Comparison of ENCODE assay signal across 9 cellular contexts in the genomic region with DNA sequence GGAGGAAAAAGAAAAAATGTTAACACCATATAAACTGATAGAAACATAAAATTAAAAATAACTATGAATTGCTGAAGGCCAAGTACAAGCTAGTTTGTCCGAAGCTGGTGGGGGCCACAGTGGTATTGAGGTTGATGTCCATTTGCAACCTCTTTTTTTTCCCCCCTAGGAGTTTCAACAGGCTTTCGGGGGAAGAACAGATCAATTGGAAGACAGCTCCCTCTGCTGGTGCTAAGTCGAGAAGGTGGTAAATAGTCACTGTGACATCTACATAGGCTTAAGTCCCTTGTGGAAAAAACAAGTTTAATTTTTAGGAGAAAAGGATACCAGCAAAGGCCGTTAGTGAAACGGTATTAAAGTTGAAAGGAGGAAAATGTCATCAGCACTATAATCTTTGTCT.
A peak's percentile ranks its signal among the peaks of the same experiment; 100 is the strongest.
DNase-seq lines count a peak whose midpoint lies in the region; ATAC-seq and TF ChIP-seq lines count a peak whose summit lies in the region.
"Had no signal": no experiment of that assay in that cellular context is flagged by ENCODE, and none has a peak within 500 bp of the region (broad histone marks: within the 10 kb centered on the region; RNA-seq: fewer than 3 reads in every experiment).

No MANE protein-coding gene starts in this region.

- TF ChIP-seq POLR2A in testis (IDR thresholded peaks at IDR 0.05) = no peak

- peak; percentile 59 for ATAC-seq in GM18868 (IDR thresholded peaks at IDR 0.05; ENCODE audit: unreplicated experiment)
- no peak for ATAC-seq in activated CD8-positive, alpha-beta T cell treated with anti-CD3 and anti-CD28 coated beads for 36 hours
- ATAC-seq in GM19397 (IDR thresholded peaks at IDR 0.05; ENCODE audit: unreplicated experiment) = no peak
- ATAC-seq in GM21447 (IDR thresholded peaks at IDR 0.05; ENCODE audit: unreplicated experiment) = no peak

- H3K27me3 ChIP-seq in CD8-positive, alpha-beta memory T cell (ENCODE audit: insufficient read depth, low read length, poor library complexity, severe bottlenecking) = no peaks in the 10 kb centered on the region
- H3K27me3 ChIP-seq in hepatocyte (no peaks in the 10 kb centered on the region), testis (no peaks in the 10 kb centered on the region)

- H3K27ac Mint-ChIP-seq in CD8-positive, alpha-beta memory T cell = no peak overlapping the region
- no peak overlapping the region for H3K27ac Mint-ChIP-seq in activated CD8-positive, alpha-beta T cell treated with anti-CD3 and anti-CD28 coated beads for 36 hours

- POLR2A ChIA-PET in CD8-positive, alpha-beta memory T cell (lab: Charles Lee) = no interaction called here
- POLR2A ChIA-PET in activated CD8-positive, alpha-beta T cell treated with anti-CD3 and anti-CD28 coated beads for 36 hours (lab: Charles Lee) = no interaction called here

- no peaks in the 10 kb centered on the region for H3K9me3 Mint-ChIP-seq in CD8-positive, alpha-beta memory T cell
- no peaks in the 10 kb centered on the region for H3K9me3 Mint-ChIP-seq in activated CD8-positive, alpha-beta T cell treated with anti-CD3 and anti-CD28 coated beads for 36 hours

- intact Hi-C loops in activated CD8-positive, alpha-beta T cell treated with anti-CD3 and anti-CD28 coated beads for 36 hours (cut with micrococcal nuclease) = no loop called here
- intact Hi-C loops in testis (cut with DNase I; ENCODE audit: low total_unique reads) = no loop called here

- no peaks in the 10 kb centered on the region for H3K4me1 Mint-ChIP-seq in CD8-positive, alpha-beta memory T cell
- no peaks in the 10 kb centered on the region for H3K4me1 Mint-ChIP-seq in activated CD8-positive, alpha-beta T cell treated with anti-CD3 and anti-CD28 coated beads for 36 hours (ENCODE audit: low read depth)

- H3K4me1 ChIP-seq in CD8-positive, alpha-beta memory T cell (ENCODE audit: insufficient read depth, low read length) = peaks cover 2% of the 10 kb centered on the region
- H3K4me1 ChIP-seq in hepatocyte (ENCODE audit: insufficient read depth) (no peaks in the 10 kb centered on the region), testis (no peaks in the 10 kb centered on the region)

- peak in 4 of 5 donors; percentile 1 to 24 (median 13) for DNase-seq in CD8-positive, alpha-beta memory T cell
- DNase-seq in NCI-H2107 treated with DMSO at 0.1 percent for 48 hours (lab: John Stamatoyannopoulos, UW; ENCODE audit: unreplicated experiment) (peak; percentile 50), hepatocyte (ENCODE audit: low spot score) (no peak), testis (peak; percentile 38)
- peak; percentile 50 for DNase-seq in activated CD8-positive, alpha-beta T cell treated with anti-CD3 and anti-CD28 coated beads for 36 hours

- no peaks in the 10 kb centered on the region for H3K27me3 Mint-ChIP-seq in CD8-positive, alpha-beta memory T cell
- H3K27me3 Mint-ChIP-seq in activated CD8-positive, alpha-beta T cell treated with anti-CD3 and anti-CD28 coated beads for 36 hours = no peaks in the 10 kb centered on the region

- peak; percentile 14 for TF ChIP-seq CTCF in activated CD8-positive, alpha-beta T cell treated with anti-CD3 and anti-CD28 coated beads for 36 hours (IDR thresholded peaks at IDR 0.05)
- TF ChIP-seq CTCF in hepatocyte (IDR thresholded peaks at IDR 0.05; ENCODE audit: poor library complexity) = peak; percentile 36
- peak in 1 of 3 experiments; percentile 28 for TF ChIP-seq CTCF in testis (IDR thresholded peaks at IDR 0.05)

- CTCF ChIA-PET in CD8-positive, alpha-beta memory T cell (lab: Charles Lee) = interaction anchor here (1.3 kb wide), 1 partner anchor 11 kb away, joined by 5 read pairs; no protein-coding TSS in a partner anchor
- CTCF ChIA-PET in activated CD8-positive, alpha-beta T cell treated with anti-CD3 and anti-CD28 coated beads for 36 hours (lab: Charles Lee) = interaction anchor here (0.9 to 1.6 kb wide), 6 partner anchors 9 to 452 kb away, joined by 3 to 4 read pairs (median 3); no protein-coding TSS in a partner anchor

- no peak overlapping the region for H3K4me3 ChIP-seq in CD8-positive, alpha-beta memory T cell (ENCODE audit: low read length)
- no peak overlapping the region for H3K4me3 ChIP-seq in hepatocyte
- H3K4me3 ChIP-seq in testis = no peak overlapping the region
- H3K4me3 ChIP-seq: SK-N-MC had no signal

- no peak overlapping the region for H3K27ac ChIP-seq in CD8-positive, alpha-beta memory T cell (ENCODE audit: low read depth, low read length)
- H3K27ac ChIP-seq in hepatocyte (no peak overlapping the region), testis (no peak overlapping the region)
- H3K27ac ChIP-seq: SK-N-MC had no signal

- H3K79me2 ChIP-seq in hepatocyte = no peaks in the 10 kb centered on the region

- no peaks in the 10 kb centered on the region for H3K9me2 ChIP-seq in hepatocyte (replicated peaks; ENCODE audit: insufficient read depth)

- no peaks in the 10 kb centered on the region for H3K9me3 ChIP-seq in CD8-positive, alpha-beta memory T cell (ENCODE audit: low read length)
- H3K9me3 ChIP-seq in hepatocyte (ENCODE audit: low read depth) (peaks cover 6% of the 10 kb centered on the region), testis (no peaks in the 10 kb centered on the region)

- no peak overlapping the region for H3K4me3 Mint-ChIP-seq in CD8-positive, alpha-beta memory T cell
- H3K4me3 Mint-ChIP-seq in activated CD8-positive, alpha-beta T cell treated with anti-CD3 and anti-CD28 coated beads for 36 hours = no peak overlapping the region

- no peak overlapping the region for H2AFZ ChIP-seq in hepatocyte

- WGBS in hepatocyte (ENCODE audit: low lambda C conversion rate, missing lambda C conversion rate) = 42% methylated on average over 5 of the region's 5 CpGs
- 8% methylated on average over 5 of the region's 5 CpGs for WGBS in testis, 2 donors

- no peaks in the 10 kb centered on the region for H3K36me3 ChIP-seq in CD8-positive, alpha-beta memory T cell (ENCODE audit: insufficient read depth, low read length)
- H3K36me3 ChIP-seq in hepatocyte (replicated peaks; ENCODE audit: insufficient read depth, low read depth) (no peaks in the 10 kb centered on the region), testis (ENCODE audit: low read depth, missing control alignments) (no peaks in the 10 kb centered on the region)

- no peaks in the 10 kb centered on the region for H4K20me1 ChIP-seq in hepatocyte (ENCODE audit: insufficient read depth, poor library complexity, severe bottlenecking)

- H3K36me3 Mint-ChIP-seq in CD8-positive, alpha-beta memory T cell = no peaks in the 10 kb centered on the region
- no peaks in the 10 kb centered on the region for H3K36me3 Mint-ChIP-seq in activated CD8-positive, alpha-beta T cell treated with anti-CD3 and anti-CD28 coated beads for 36 hours (ENCODE audit: low read depth)

- H3K4me2 ChIP-seq in hepatocyte = no peak overlapping the region
